ENCODE assay signal across 8 cellular contexts in genomic region chr17:18224428-18225120, GRCh38. TPM values are rescaled to one million over a fixed set of nuclear protein-coding genes. Genes with fewer than 3 reads are reported as not detected.
DNase-seq lines count a peak whose midpoint lies in the region; ATAC-seq lines count a peak whose summit lies in the region.

No MANE protein-coding gene starts in this region.

- no peak for ATAC-seq in HG02938 (IDR thresholded peaks at IDR 0.05; ENCODE audit: unreplicated experiment)
- ATAC-seq in HG03097 (IDR thresholded peaks at IDR 0.05; ENCODE audit: low FRiP score, unreplicated experiment): no peak

- peak overlapping the region; percentile 72 for H2AFZ ChIP-seq in ACC112 (ENCODE audit: low read length, unreplicated experiment)

- DNase-seq in MG63 (no peak), cortex of kidney (lab: John Stamatoyannopoulos, UW) (no peak), epidermal melanocyte (ENCODE audit: insufficient read length, low spot score) (no peak)

- WGBS in mesodermal cell (ENCODE audit: insufficient coverage in 2 of 2), 2 experiments: 5 to 6% methylated on average over 13 to 18 of the region's 21 CpGs

- H3K36me3 ChIP-seq in ACC112 (ENCODE audit: insufficient read depth, low read length): no peaks in the 10 kb centered on the region
- no peaks in the 10 kb centered on the region for H3K36me3 ChIP-seq in MG63
- H3K36me3 ChIP-seq in mesodermal cell (ENCODE audit: control insufficient read depth, insufficient read depth, low read length): peaks cover 6% of the 10 kb centered on the region

- H3K4me3 ChIP-seq in ACC112 (ENCODE audit: low read depth, low read length) (peak overlapping the region; percentile 48), MG63 (peak overlapping the region; percentile 33), mesodermal cell (ENCODE audit: extremely low read depth, insufficient read depth, low read length, poor library complexity, severe bottlenecking) (peak overlapping the region; percentile 22)

- peak overlapping the region; percentile 68 for H3K27ac ChIP-seq in ACC112 (ENCODE audit: low read depth, low read length)
- peak overlapping the region; percentile 69 for H3K27ac ChIP-seq in cingulate gyrus (ENCODE audit: low read depth, low read length)
- H3K27ac ChIP-seq in mesodermal cell (ENCODE audit: low read depth, low read length, severe bottlenecking): peak overlapping the region; percentile 88

- H3K4me1 ChIP-seq in ACC112 (ENCODE audit: control insufficient read depth, insufficient read depth, low read length, unreplicated experiment): peaks cover 35% of the 10 kb centered on the region
- H3K4me1 ChIP-seq in mesodermal cell (ENCODE audit: control insufficient read depth, insufficient read depth, low read length, poor library complexity, severe bottlenecking): peaks cover 30% of the 10 kb centered on the region

- H3K9me3 ChIP-seq in MG63: no peaks in the 10 kb centered on the region
- H3K9me3 ChIP-seq in mesodermal cell (ENCODE audit: control insufficient read depth, low read length): no peaks in the 10 kb centered on the region

- H3K27me3 ChIP-seq in ACC112 (ENCODE audit: insufficient read depth, low read length): no peaks in the 10 kb centered on the region
- H3K27me3 ChIP-seq in MG63: no peaks in the 10 kb centered on the region

- H3K79me2 ChIP-seq in ACC112 (ENCODE audit: control insufficient read depth, insufficient read depth, low read length, unreplicated experiment): peaks cover 37% of the 10 kb centered on the region

RNA-seq across cellular contexts. Expression of gene LLGL1, which starts 0.9 kb away (rescaled TPM):
- 12.5 and 14.4 TPM in 2 replicates for total RNA-seq in MG63 (2014; rRNA removed; shearing (Covaris generic); ENCODE audit: low replicate concordance)
- polyA plus RNA-seq in mesodermal cell (2013, experiment 1 of 2): 64.1 TPM
- polyA plus RNA-seq in mesodermal cell (2013, experiment 2 of 2): 52.4 TPM

RNA-seq across cellular contexts. Expression of gene FLII, which starts 34.0 kb away (rescaled TPM):
- 192 and 203 TPM in 2 replicates for total RNA-seq in MG63 (2014; rRNA removed; shearing (Covaris generic); ENCODE audit: low replicate concordance)
- 259 TPM for polyA plus RNA-seq in mesodermal cell (2013, experiment 1 of 2)
- 229 TPM for polyA plus RNA-seq in mesodermal cell (2013, experiment 2 of 2)

RNA-seq across cellular contexts. Expression of gene MIEF2, which starts 35.9 kb away (rescaled TPM):
- total RNA-seq in MG63 (2014; rRNA removed; shearing (Covaris generic); ENCODE audit: low replicate concordance): 3.2 and 19.9 TPM in 2 replicates
- 9.3 TPM for polyA plus RNA-seq in mesodermal cell (2013, experiment 1 of 2)
- 7.2 TPM for polyA plus RNA-seq in mesodermal cell (2013, experiment 2 of 2)

RNA-seq across cellular contexts. Expression of gene ALKBH5, which starts 40.9 kb away (rescaled TPM):
- 50.5 and 63.5 TPM in 2 replicates for total RNA-seq in MG63 (2014; rRNA removed; shearing (Covaris generic); ENCODE audit: low replicate concordance)
- 43.3 TPM for polyA plus RNA-seq in mesodermal cell (2013, experiment 1 of 2)
- 39.0 TPM for polyA plus RNA-seq in mesodermal cell (2013, experiment 2 of 2)
